In genomic region chr17:49418754-49419740, GRCh38 we compare ENCODE assay signal across 1 cellular context.
TF ChIP-seq lines count a peak whose summit lies in the region.
"Not testable (repeated sequence)": the region's sequence is repeated elsewhere in the genome, so short reads cannot be mapped to it uniquely, and the experiment has no call there.

No MANE protein-coding gene starts in this region.

TF ChIP-seq in HepG2, 621 proteins besides CTCF, POLR2A, EP300 and RAD21 (continued from another document and continues in another):
- TF ChIP-seq, protein P1, sequence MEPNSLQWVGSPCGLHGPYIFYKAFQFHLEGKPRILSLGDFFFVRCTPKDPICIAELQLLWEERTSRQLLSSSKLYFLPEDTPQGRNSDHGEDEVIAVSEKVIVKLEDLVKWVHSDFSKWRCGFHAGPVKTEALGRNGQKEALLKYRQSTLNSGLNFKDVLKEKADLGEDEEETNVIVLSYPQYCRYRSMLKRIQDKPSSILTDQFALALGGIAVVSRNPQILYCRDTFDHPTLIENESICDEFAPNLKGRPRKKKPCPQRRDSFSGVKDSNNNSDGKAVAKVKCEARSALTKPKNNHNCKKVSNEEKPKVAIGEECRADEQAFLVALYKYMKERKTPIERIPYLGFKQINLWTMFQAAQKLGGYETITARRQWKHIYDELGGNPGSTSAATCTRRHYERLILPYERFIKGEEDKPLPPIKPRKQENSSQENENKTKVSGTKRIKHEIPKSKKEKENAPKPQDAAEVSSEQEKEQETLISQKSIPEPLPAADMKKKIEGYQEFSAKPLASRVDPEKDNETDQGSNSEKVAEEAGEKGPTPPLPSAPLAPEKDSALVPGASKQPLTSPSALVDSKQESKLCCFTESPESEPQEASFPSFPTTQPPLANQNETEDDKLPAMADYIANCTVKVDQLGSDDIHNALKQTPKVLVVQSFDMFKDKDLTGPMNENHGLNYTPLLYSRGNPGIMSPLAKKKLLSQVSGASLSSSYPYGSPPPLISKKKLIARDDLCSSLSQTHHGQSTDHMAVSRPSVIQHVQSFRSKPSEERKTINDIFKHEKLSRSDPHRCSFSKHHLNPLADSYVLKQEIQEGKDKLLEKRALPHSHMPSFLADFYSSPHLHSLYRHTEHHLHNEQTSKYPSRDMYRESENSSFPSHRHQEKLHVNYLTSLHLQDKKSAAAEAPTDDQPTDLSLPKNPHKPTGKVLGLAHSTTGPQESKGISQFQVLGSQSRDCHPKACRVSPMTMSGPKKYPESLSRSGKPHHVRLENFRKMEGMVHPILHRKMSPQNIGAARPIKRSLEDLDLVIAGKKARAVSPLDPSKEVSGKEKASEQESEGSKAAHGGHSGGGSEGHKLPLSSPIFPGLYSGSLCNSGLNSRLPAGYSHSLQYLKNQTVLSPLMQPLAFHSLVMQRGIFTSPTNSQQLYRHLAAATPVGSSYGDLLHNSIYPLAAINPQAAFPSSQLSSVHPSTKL (CRISPR knock-in tag; IDR thresholded peaks at IDR 0.05), result peak; percentile 91
- 0 out of 2 replicates have a peak, but pooled peaks have one; percentile 60 for TF ChIP-seq ZFP90 (CRISPR knock-in tag; IDR thresholded peaks at IDR 0.05; ENCODE audit: borderline replicate concordance)
- not testable (repeated sequence) for TF ChIP-seq FOXA1, SOX6 (IDR thresholded peaks at IDR 0.05)
- peak; percentile 50; the same call in 1 of the 2 replicates for TF ChIP-seq FOXA1 (CRISPR knock-in tag; IDR thresholded peaks at IDR 0.05)
- TF ChIP-seq TGIF2 (CRISPR knock-in tag; IDR thresholded peaks at IDR 0.05), result peak; percentile 33; the same call in 1 of the 2 replicates
- TF ChIP-seq KDM6A (CRISPR knock-in tag; IDR thresholded peaks at IDR 0.05; ENCODE audit: low read depth), result peak; percentile 45
- TF ChIP-seq SP5 (CRISPR knock-in tag; IDR thresholded peaks at IDR 0.05; ENCODE audit: borderline replicate concordance, low read depth), result peak; percentile 17; the same call in 1 of the 2 replicates
- peak; percentile 43; the same call in 1 of the 2 replicates for TF ChIP-seq ZNF574 (CRISPR knock-in tag; IDR thresholded peaks at IDR 0.05)
- peak; percentile 78; the same call in 1 of the 2 replicates for TF ChIP-seq PHF21A (CRISPR knock-in tag; IDR thresholded peaks at IDR 0.05)
- 0 out of 2 replicates have a peak, but pooled peaks have one; percentile 29 for TF ChIP-seq DPF2 (CRISPR knock-in tag; IDR thresholded peaks at IDR 0.05; ENCODE audit: borderline replicate concordance, low read depth)
- TF ChIP-seq NCOA2 (CRISPR knock-in tag; IDR thresholded peaks at IDR 0.05), result peak; percentile 57; the same call in 1 of the 2 replicates
- peak; percentile 82; the same call in 1 of the 2 replicates for TF ChIP-seq SOX5 (CRISPR knock-in tag; IDR thresholded peaks at IDR 0.05; ENCODE audit: borderline replicate concordance)
- peak; percentile 42; the same call in 1 of the 2 replicates for TF ChIP-seq NFKBIZ (CRISPR knock-in tag; IDR thresholded peaks at IDR 0.05)
- peak; percentile 48; the same call in 1 of the 2 replicates for TF ChIP-seq ISL2 (CRISPR knock-in tag; IDR thresholded peaks at IDR 0.05)
- peak; percentile 58; the same call in 1 of the 2 replicates for TF ChIP-seq ZNF710 (CRISPR knock-in tag; IDR thresholded peaks at IDR 0.05; ENCODE audit: borderline replicate concordance)
- peak; percentile 73 for TF ChIP-seq MED1 (CRISPR knock-in tag; IDR thresholded peaks at IDR 0.05)
- TF ChIP-seq RFXAP (CRISPR knock-in tag; IDR thresholded peaks at IDR 0.05; ENCODE audit: borderline replicate concordance), result peak; percentile 55; the same call in 1 of the 2 replicates
- TF ChIP-seq, protein P2, sequence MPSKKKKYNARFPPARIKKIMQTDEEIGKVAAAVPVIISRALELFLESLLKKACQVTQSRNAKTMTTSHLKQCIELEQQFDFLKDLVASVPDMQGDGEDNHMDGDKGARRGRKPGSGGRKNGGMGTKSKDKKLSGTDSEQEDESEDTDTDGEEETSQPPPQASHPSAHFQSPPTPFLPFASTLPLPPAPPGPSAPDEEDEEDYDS (CRISPR knock-in tag; IDR thresholded peaks at IDR 0.05), result 0 out of 2 replicates have a peak, but pooled peaks have one; percentile 30
- TF ChIP-seq SAP130 (CRISPR knock-in tag; IDR thresholded peaks at IDR 0.05; ENCODE audit: low read depth), result peak; percentile 76
- peak; percentile 93; the same call in 1 of the 2 replicates for TF ChIP-seq PITX1 (CRISPR knock-in tag; IDR thresholded peaks at IDR 0.05)
- TF ChIP-seq ZFX (CRISPR knock-in tag; IDR thresholded peaks at IDR 0.05; ENCODE audit: low read depth), result peak; percentile 62
- TF ChIP-seq KAT7 (CRISPR knock-in tag; IDR thresholded peaks at IDR 0.05; ENCODE audit: borderline replicate concordance), result peak; percentile 56; the same call in 1 of the 2 replicates
- peak; percentile 74; the same call in 1 of the 2 replicates for TF ChIP-seq ESRRA (CRISPR knock-in tag; IDR thresholded peaks at IDR 0.05; ENCODE audit: low read depth)
- TF ChIP-seq, protein P3, sequence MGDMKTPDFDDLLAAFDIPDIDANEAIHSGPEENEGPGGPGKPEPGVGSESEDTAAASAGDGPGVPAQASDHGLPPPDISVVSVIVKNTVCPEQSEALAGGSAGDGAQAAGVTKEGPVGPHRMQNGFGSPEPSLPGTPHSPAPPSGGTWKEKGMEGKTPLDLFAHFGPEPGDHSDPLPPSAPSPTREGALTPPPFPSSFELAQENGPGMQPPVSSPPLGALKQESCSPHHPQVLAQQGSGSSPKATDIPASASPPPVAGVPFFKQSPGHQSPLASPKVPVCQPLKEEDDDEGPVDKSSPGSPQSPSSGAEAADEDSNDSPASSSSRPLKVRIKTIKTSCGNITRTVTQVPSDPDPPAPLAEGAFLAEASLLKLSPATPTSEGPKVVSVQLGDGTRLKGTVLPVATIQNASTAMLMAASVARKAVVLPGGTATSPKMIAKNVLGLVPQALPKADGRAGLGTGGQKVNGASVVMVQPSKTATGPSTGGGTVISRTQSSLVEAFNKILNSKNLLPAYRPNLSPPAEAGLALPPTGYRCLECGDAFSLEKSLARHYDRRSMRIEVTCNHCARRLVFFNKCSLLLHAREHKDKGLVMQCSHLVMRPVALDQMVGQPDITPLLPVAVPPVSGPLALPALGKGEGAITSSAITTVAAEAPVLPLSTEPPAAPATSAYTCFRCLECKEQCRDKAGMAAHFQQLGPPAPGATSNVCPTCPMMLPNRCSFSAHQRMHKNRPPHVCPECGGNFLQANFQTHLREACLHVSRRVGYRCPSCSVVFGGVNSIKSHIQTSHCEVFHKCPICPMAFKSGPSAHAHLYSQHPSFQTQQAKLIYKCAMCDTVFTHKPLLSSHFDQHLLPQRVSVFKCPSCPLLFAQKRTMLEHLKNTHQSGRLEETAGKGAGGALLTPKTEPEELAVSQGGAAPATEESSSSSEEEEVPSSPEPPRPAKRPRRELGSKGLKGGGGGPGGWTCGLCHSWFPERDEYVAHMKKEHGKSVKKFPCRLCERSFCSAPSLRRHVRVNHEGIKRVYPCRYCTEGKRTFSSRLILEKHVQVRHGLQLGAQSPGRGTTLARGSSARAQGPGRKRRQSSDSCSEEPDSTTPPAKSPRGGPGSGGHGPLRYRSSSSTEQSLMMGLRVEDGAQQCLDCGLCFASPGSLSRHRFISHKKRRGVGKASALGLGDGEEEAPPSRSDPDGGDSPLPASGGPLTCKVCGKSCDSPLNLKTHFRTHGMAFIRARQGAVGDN (CRISPR knock-in tag; IDR thresholded peaks at IDR 0.05), result peak; percentile 46
- peak; percentile 56 for TF ChIP-seq FOSL2 (CRISPR knock-in tag; IDR thresholded peaks at IDR 0.05)
- TF ChIP-seq GATAD1 (CRISPR knock-in tag; IDR thresholded peaks at IDR 0.05), result peak; percentile 48
- TF ChIP-seq, protein P4, sequence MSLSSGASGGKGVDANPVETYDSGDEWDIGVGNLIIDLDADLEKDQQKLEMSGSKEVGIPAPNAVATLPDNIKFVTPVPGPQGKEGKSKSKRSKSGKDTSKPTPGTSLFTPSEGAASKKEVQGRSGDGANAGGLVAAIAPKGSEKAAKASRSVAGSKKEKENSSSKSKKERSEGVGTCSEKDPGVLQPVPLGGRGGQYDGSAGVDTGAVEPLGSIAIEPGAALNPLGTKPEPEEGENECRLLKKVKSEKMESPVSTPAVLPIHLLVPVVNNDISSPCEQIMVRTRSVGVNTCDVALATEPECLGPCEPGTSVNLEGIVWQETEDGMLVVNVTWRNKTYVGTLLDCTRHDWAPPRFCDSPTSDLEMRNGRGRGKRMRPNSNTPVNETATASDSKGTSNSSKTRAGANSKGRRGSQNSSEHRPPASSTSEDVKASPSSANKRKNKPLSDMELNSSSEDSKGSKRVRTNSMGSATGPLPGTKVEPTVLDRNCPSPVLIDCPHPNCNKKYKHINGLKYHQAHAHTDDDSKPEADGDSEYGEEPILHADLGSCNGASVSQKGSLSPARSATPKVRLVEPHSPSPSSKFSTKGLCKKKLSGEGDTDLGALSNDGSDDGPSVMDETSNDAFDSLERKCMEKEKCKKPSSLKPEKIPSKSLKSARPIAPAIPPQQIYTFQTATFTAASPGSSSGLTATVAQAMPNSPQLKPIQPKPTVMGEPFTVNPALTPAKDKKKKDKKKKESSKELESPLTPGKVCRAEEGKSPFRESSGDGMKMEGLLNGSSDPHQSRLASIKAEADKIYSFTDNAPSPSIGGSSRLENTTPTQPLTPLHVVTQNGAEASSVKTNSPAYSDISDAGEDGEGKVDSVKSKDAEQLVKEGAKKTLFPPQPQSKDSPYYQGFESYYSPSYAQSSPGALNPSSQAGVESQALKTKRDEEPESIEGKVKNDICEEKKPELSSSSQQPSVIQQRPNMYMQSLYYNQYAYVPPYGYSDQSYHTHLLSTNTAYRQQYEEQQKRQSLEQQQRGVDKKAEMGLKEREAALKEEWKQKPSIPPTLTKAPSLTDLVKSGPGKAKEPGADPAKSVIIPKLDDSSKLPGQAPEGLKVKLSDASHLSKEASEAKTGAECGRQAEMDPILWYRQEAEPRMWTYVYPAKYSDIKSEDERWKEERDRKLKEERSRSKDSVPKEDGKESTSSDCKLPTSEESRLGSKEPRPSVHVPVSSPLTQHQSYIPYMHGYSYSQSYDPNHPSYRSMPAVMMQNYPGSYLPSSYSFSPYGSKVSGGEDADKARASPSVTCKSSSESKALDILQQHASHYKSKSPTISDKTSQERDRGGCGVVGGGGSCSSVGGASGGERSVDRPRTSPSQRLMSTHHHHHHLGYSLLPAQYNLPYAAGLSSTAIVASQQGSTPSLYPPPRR (CRISPR knock-in tag; IDR thresholded peaks at IDR 0.05; ENCODE audit: borderline replicate concordance), result peak; percentile 57; the same call in 1 of the 2 replicates
- 0 out of 2 replicates have a peak, but pooled peaks have one; percentile 30 for TF ChIP-seq KMT2B (CRISPR knock-in tag; IDR thresholded peaks at IDR 0.05)
- peak; percentile 47; the same call in 1 of the 2 replicates for TF ChIP-seq TFDP1 (CRISPR knock-in tag; IDR thresholded peaks at IDR 0.05; ENCODE audit: borderline replicate concordance)
- 0 out of 2 replicates have a peak, but pooled peaks have one; percentile 8 for TF ChIP-seq ZFP91 (CRISPR knock-in tag; IDR thresholded peaks at IDR 0.05; ENCODE audit: borderline replicate concordance)
- TF ChIP-seq GATAD2A (CRISPR knock-in tag; IDR thresholded peaks at IDR 0.05), result peak; percentile 90
- peak; percentile 92 for TF ChIP-seq SOX6 (CRISPR knock-in tag; IDR thresholded peaks at IDR 0.05)
- 0 out of 2 replicates have a peak, but pooled peaks have one; percentile 47 for TF ChIP-seq ZMAT3 (CRISPR knock-in tag; conservative IDR thresholded peaks at IDR 0.05)
- TF ChIP-seq FOXA3 (CRISPR knock-in tag; IDR thresholded peaks at IDR 0.05), result peak; percentile 73
- TF ChIP-seq NR2F6 (IDR thresholded peaks at IDR 0.05), result peak; percentile 73
- peak; percentile 80 for TF ChIP-seq NR2F6 (CRISPR knock-in tag; IDR thresholded peaks at IDR 0.05)
